In genomic region chr7:126702242-126703016, GRCh38 we compare ENCODE assay signal across 11 cellular contexts.
DNase-seq lines count a peak whose midpoint lies in the region; ATAC-seq, FAIRE-seq and TF ChIP-seq lines count a peak whose summit lies in the region.
"Had no signal": no experiment of that assay in that cellular context is flagged by ENCODE, and none has a peak within 500 bp of the region (broad histone marks: within the 10 kb centered on the region; RNA-seq: fewer than 3 reads in every experiment).

No MANE protein-coding gene starts in this region.

- no peak overlapping the region for H3K9ac ChIP-seq in endodermal cell (ENCODE audit: extremely low read depth, low read length, poor library complexity, severe bottlenecking)

- H3K4me1 ChIP-seq in endodermal cell (ENCODE audit: control insufficient read depth, insufficient read depth, low read length) (peaks cover 10% of the 10 kb centered on the region), suprapubic skin (no peaks in the 10 kb centered on the region)

- H3K9me3 ChIP-seq in endodermal cell (ENCODE audit: control insufficient read depth, low read length) (peaks cover 5% of the 10 kb centered on the region), suprapubic skin (no peaks in the 10 kb centered on the region)

- no peaks in the 10 kb centered on the region for H3K36me3 ChIP-seq in endodermal cell (ENCODE audit: control insufficient read depth, insufficient read depth, low read length)
- H3K36me3 ChIP-seq in suprapubic skin = no peaks in the 10 kb centered on the region

- TF ChIP-seq POLR2A in GM12892 (IDR thresholded peaks at IDR 0.05; ENCODE audit: low read depth, low read length) (peak; percentile 62; the same call in 1 of the 2 replicates), suprapubic skin (IDR thresholded peaks at IDR 0.05) (no peak)

- H3K27ac ChIP-seq in endodermal cell (ENCODE audit: low read depth, low read length) (no peak overlapping the region), suprapubic skin (no peak overlapping the region)

- H3K27ac Mint-ChIP-seq in endodermal cell = peak overlapping the region; percentile 42
- H3K27ac Mint-ChIP-seq: activated CD4-positive, alpha-beta T cell treated with anti-CD3 and anti-CD28 coated beads for 36 hours; mesothelial cell of epicardium had no signal

- DNase-seq in GM12892 (ENCODE audit: insufficient read length) (no peak), endodermal cell (no peak), mesenteric fat pad (ENCODE audit: low spot score) (no peak), suprapubic skin (ENCODE audit: low spot score in 2 of 2) (no peak), activated T-cell treated with anti-CD3 and anti-CD28 coated beads for 4 hours (no peak)
- DNase-seq in activated CD4-positive, CD25-positive, alpha-beta regulatory T cell (lab: John Stamatoyannopoulos, UW) = no peak
- DNase-seq: activated CD4-positive, alpha-beta T cell treated with anti-CD3 and anti-CD28 coated beads for 36 hours; NCI-H1092 treated with DMSO at 0.1 percent for 48 hours had no signal

- H3K27me3 Mint-ChIP-seq in endodermal cell (ENCODE audit: insufficient read depth) = no peaks in the 10 kb centered on the region

- ATAC-seq in GM21717 (IDR thresholded peaks at IDR 0.05; ENCODE audit: unreplicated experiment) (peak; percentile 73), HG03442 (IDR thresholded peaks at IDR 0.05; ENCODE audit: unreplicated experiment) (peak; percentile 57)
- ATAC-seq: activated CD4-positive, alpha-beta T cell treated with anti-CD3 and anti-CD28 coated beads for 36 hours had no signal

- TF ChIP-seq CTCF in endodermal cell (conservative IDR thresholded peaks at IDR 0.05) = no peak
- TF ChIP-seq CTCF in suprapubic skin (IDR thresholded peaks at IDR 0.05) = no peak

- H3K9me3 Mint-ChIP-seq in endodermal cell = peaks cover 14% of the 10 kb centered on the region

- H3K4me3 ChIP-seq in endodermal cell (ENCODE audit: low read length) (no peak overlapping the region), suprapubic skin (no peak overlapping the region)

- H3K4me3 Mint-ChIP-seq in endodermal cell = no peak overlapping the region
- H3K4me3 Mint-ChIP-seq: activated CD4-positive, alpha-beta T cell treated with anti-CD3 and anti-CD28 coated beads for 36 hours; mesothelial cell of epicardium had no signal

- peak; percentile 93 for FAIRE-seq in GM12892 (lab: Jason Lieb, UNC)

- H3K4me1 Mint-ChIP-seq in endodermal cell = peaks cover 8% of the 10 kb centered on the region

- 86 to 90% methylated on average over 7 of the region's 7 CpGs for WGBS in endodermal cell (ENCODE audit: insufficient coverage in 1 of 2, insufficient read length in 1 of 2), 2 experiments
- 78% methylated on average over 7 of the region's 7 CpGs for WGBS in suprapubic skin

- TF ChIP-seq EP300 in suprapubic skin (IDR thresholded peaks at IDR 0.05) = no peak

- H3K27me3 ChIP-seq in endodermal cell (ENCODE audit: control insufficient read depth, insufficient read depth, low read length, poor library complexity, severe bottlenecking) (no peaks in the 10 kb centered on the region), suprapubic skin (no peaks in the 10 kb centered on the region)

- no peaks in the 10 kb centered on the region for H3K36me3 Mint-ChIP-seq in endodermal cell (ENCODE audit: low read depth)
